1 cellular context compared by ENCODE assay signal in the genomic region with DNA sequence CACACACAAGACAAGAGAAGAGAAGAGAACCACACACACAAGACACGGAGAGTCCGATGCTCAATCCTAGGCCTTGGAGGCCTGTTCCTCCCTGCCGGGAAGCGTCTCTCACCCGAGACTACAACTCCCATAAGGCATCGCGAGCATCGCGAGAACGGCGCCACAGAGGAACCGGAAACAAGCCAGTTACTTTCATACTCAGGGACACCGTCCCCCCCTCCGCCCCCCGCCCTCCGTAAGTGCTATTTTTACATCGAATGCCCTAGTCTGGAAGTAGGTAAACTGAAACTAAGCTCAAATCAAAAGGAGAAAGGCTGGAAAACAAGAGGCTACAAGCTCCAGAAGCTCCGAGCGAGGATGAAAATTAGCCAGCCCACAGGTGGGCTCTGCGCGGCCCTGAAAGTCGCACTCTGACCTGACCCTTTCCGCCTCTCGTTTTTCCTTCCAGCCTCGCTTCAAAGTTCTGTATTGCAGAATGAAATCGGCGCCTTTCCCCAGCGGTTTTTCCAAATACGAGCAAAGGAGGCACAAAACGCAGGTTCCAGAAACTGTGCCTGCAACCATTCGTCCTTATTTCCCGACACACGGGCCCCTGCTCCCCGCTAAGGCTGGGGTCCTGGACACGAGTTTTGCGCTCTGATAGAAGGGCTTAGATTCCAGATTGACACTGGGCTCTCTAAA.
A peak's percentile ranks its signal among the peaks of the same experiment; 100 is the strongest.
TF ChIP-seq lines count a peak whose summit lies in the region.

No MANE protein-coding gene starts in this region.

TF ChIP-seq in K562, 482 proteins besides CTCF, POLR2A, EP300 and RAD21 (continued from another document and continues in another):
- TF ChIP-seq, protein P1, sequence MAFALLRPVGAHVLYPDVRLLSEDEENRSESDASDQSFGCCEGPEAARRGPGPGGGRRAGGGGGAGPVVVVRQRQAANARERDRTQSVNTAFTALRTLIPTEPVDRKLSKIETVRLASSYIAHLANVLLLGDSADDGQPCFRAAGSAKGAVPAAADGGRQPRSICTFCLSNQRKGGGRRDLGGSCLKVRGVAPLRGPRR (CRISPR knock-in tag; IDR thresholded peaks at IDR 0.05) = no peak
- TF ChIP-seq ZBTB8A (IDR thresholded peaks at IDR 0.05; ENCODE audit: partially characterized antibody) (no peak), CHD2 (IDR thresholded peaks at IDR 0.05; ENCODE audit: low read depth, low read length) (peak; percentile 99), ETV1 (tag; conservative IDR thresholded peaks at IDR 0.05; ENCODE audit: low read depth) (peak; percentile 89), TOE1 (IDR thresholded peaks at IDR 0.05; ENCODE audit: borderline replicate concordance) (0 out of 2 replicates have a peak, but pooled peaks have one; percentile 21), TOE1 (CRISPR knock-in tag; IDR thresholded peaks at IDR 0.05; ENCODE audit: borderline replicate concordance, low read depth) (no peak), E2F8 (IDR thresholded peaks at IDR 0.05; ENCODE audit: low read depth, partially characterized antibody) (peak; percentile 35), TEAD1 (CRISPR knock-in tag; IDR thresholded peaks at IDR 0.05) (peak in 1 of 2 experiments; percentile 71; a peak in 1 of 4 replicates), DNMT1 (IDR thresholded peaks at IDR 0.05) (0 out of 2 replicates have a peak, but pooled peaks have one; percentile 72), NCOA6 (IDR thresholded peaks at IDR 0.05) (no peak), DIDO1 (tag; IDR thresholded peaks at IDR 0.05; ENCODE audit: low read depth) (peak; percentile 90), NFATC3 (IDR thresholded peaks at IDR 0.05) (no peak), ZC3H11A (IDR thresholded peaks at IDR 0.05; ENCODE audit: low read depth, low read length) (no peak), POLR2AphosphoS2 (IDR thresholded peaks at IDR 0.05; ENCODE audit: low read length) (no peak), MLLT1 (IDR thresholded peaks at IDR 0.05) (peak in 1 of 2 experiments; percentile 66; a peak in 1 of 4 replicates), HNRNPLL (IDR thresholded peaks at IDR 0.05; ENCODE audit: low read depth, low read length, poor library complexity, severe bottlenecking) (peak; percentile 35), ZNF766 (CRISPR knock-in tag; conservative IDR thresholded peaks at IDR 0.05) (peak; percentile 88), CBX2 (IDR thresholded peaks at IDR 0.05; ENCODE audit: insufficient read depth, low read length, poor library complexity, severe bottlenecking) (no peak), BACH1 (tag; IDR thresholded peaks at IDR 0.05) (no peak; the same call in 1 of the 2 replicates), MEF2D (tag; conservative IDR thresholded peaks at IDR 0.05; ENCODE audit: low read depth) (peak; percentile 95), ZSCAN32 (CRISPR knock-in tag; IDR thresholded peaks at IDR 0.05) (no peak; the same call in 1 of the 2 replicates), E2F5 (CRISPR knock-in tag; IDR thresholded peaks at IDR 0.05) (no peak), NCOA2 (IDR thresholded peaks at IDR 0.05; ENCODE audit: partially characterized antibody in 2 of 2) (no peak), MXI1 (IDR thresholded peaks at IDR 0.05; ENCODE audit: low read depth, low read length) (no peak), RBM22 (IDR thresholded peaks at IDR 0.05; ENCODE audit: low read depth, low read length, poor library complexity, severe bottlenecking) (no peak), STAG1 (CRISPR knock-in tag; IDR thresholded peaks at IDR 0.05; ENCODE audit: borderline replicate concordance) (no peak), CHD7 (IDR thresholded peaks at IDR 0.05; ENCODE audit: low read depth, low read length) (no peak)
- TF ChIP-seq, protein P2, sequence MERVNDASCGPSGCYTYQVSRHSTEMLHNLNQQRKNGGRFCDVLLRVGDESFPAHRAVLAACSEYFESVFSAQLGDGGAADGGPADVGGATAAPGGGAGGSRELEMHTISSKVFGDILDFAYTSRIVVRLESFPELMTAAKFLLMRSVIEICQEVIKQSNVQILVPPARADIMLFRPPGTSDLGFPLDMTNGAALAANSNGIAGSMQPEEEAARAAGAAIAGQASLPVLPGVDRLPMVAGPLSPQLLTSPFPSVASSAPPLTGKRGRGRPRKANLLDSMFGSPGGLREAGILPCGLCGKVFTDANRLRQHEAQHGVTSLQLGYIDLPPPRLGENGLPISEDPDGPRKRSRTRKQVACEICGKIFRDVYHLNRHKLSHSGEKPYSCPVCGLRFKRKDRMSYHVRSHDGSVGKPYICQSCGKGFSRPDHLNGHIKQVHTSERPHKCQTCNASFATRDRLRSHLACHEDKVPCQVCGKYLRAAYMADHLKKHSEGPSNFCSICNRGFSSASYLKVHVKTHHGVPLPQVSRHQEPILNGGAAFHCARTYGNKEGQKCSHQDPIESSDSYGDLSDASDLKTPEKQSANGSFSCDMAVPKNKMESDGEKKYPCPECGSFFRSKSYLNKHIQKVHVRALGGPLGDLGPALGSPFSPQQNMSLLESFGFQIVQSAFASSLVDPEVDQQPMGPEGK (CRISPR knock-in tag; IDR thresholded peaks at IDR 0.05; ENCODE audit: borderline replicate concordance) = no peak
- TF ChIP-seq, protein P3, sequence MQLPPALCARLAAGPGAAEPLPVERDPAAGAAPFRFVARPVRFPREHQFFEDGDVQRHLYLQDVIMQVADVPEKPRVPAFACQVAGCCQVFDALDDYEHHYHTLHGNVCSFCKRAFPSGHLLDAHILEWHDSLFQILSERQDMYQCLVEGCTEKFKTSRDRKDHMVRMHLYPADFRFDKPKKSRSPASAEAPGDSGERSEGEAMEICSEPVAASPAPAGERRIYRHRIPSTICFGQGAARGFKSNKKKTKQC (CRISPR knock-in tag; IDR thresholded peaks at IDR 0.05) = no peak
- TF ChIP-seq, protein P4, sequence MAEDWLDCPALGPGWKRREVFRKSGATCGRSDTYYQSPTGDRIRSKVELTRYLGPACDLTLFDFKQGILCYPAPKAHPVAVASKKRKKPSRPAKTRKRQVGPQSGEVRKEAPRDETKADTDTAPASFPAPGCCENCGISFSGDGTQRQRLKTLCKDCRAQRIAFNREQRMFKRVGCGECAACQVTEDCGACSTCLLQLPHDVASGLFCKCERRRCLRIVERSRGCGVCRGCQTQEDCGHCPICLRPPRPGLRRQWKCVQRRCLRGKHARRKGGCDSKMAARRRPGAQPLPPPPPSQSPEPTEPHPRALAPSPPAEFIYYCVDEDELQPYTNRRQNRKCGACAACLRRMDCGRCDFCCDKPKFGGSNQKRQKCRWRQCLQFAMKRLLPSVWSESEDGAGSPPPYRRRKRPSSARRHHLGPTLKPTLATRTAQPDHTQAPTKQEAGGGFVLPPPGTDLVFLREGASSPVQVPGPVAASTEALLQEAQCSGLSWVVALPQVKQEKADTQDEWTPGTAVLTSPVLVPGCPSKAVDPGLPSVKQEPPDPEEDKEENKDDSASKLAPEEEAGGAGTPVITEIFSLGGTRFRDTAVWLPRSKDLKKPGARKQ (CRISPR knock-in tag; IDR thresholded peaks at IDR 0.05) = no peak
